1 cellular context compared by ENCODE assay signal in genomic region chr7:2402687-2403013, GRCh38.
TF ChIP-seq lines count a peak whose summit lies in the region.

No MANE protein-coding gene starts in this region.

TF ChIP-seq in HEK293, 187 proteins besides CTCF, POLR2A, EP300 and RAD21 (continued from another document):
- TF ChIP-seq, protein P1, sequence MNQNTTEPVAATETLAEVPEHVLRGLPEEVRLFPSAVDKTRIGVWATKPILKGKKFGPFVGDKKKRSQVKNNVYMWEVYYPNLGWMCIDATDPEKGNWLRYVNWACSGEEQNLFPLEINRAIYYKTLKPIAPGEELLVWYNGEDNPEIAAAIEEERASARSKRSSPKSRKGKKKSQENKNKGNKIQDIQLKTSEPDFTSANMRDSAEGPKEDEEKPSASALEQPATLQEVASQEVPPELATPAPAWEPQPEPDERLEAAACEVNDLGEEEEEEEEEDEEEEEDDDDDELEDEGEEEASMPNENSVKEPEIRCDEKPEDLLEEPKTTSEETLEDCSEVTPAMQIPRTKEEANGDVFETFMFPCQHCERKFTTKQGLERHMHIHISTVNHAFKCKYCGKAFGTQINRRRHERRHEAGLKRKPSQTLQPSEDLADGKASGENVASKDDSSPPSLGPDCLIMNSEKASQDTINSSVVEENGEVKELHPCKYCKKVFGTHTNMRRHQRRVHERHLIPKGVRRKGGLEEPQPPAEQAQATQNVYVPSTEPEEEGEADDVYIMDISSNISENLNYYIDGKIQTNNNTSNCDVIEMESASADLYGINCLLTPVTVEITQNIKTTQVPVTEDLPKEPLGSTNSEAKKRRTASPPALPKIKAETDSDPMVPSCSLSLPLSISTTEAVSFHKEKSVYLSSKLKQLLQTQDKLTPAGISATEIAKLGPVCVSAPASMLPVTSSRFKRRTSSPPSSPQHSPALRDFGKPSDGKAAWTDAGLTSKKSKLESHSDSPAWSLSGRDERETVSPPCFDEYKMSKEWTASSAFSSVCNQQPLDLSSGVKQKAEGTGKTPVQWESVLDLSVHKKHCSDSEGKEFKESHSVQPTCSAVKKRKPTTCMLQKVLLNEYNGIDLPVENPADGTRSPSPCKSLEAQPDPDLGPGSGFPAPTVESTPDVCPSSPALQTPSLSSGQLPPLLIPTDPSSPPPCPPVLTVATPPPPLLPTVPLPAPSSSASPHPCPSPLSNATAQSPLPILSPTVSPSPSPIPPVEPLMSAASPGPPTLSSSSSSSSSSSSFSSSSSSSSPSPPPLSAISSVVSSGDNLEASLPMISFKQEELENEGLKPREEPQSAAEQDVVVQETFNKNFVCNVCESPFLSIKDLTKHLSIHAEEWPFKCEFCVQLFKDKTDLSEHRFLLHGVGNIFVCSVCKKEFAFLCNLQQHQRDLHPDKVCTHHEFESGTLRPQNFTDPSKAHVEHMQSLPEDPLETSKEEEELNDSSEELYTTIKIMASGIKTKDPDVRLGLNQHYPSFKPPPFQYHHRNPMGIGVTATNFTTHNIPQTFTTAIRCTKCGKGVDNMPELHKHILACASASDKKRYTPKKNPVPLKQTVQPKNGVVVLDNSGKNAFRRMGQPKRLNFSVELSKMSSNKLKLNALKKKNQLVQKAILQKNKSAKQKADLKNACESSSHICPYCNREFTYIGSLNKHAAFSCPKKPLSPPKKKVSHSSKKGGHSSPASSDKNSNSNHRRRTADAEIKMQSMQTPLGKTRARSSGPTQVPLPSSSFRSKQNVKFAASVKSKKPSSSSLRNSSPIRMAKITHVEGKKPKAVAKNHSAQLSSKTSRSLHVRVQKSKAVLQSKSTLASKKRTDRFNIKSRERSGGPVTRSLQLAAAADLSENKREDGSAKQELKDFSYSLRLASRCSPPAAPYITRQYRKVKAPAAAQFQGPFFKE (tag by site-specific recombination; IDR thresholded peaks at IDR 0.05; ENCODE audit: borderline replicate concordance), result no peak
- no peak for TF ChIP-seq BCL11A (tag by site-specific recombination; IDR thresholded peaks at IDR 0.05; ENCODE audit: low read depth)
- no peak for TF ChIP-seq ZNF174 (tag by site-specific recombination; IDR thresholded peaks at IDR 0.05)
- TF ChIP-seq, protein P2, sequence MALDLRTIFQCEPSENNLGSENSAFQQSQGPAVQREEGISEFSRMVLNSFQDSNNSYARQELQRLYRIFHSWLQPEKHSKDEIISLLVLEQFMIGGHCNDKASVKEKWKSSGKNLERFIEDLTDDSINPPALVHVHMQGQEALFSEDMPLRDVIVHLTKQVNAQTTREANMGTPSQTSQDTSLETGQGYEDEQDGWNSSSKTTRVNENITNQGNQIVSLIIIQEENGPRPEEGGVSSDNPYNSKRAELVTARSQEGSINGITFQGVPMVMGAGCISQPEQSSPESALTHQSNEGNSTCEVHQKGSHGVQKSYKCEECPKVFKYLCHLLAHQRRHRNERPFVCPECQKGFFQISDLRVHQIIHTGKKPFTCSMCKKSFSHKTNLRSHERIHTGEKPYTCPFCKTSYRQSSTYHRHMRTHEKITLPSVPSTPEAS (tag by site-specific recombination; IDR thresholded peaks at IDR 0.05), result no peak
- no peak for TF ChIP-seq ZNF777 (tag by site-specific recombination; IDR thresholded peaks at IDR 0.05; ENCODE audit: borderline replicate concordance)
- no peak for TF ChIP-seq ELK4 (IDR thresholded peaks at IDR 0.05; ENCODE audit: borderline replicate concordance, low read depth, low read length)
